Comparison of ENCODE assay signal across 1 cellular context in the genomic region with DNA sequence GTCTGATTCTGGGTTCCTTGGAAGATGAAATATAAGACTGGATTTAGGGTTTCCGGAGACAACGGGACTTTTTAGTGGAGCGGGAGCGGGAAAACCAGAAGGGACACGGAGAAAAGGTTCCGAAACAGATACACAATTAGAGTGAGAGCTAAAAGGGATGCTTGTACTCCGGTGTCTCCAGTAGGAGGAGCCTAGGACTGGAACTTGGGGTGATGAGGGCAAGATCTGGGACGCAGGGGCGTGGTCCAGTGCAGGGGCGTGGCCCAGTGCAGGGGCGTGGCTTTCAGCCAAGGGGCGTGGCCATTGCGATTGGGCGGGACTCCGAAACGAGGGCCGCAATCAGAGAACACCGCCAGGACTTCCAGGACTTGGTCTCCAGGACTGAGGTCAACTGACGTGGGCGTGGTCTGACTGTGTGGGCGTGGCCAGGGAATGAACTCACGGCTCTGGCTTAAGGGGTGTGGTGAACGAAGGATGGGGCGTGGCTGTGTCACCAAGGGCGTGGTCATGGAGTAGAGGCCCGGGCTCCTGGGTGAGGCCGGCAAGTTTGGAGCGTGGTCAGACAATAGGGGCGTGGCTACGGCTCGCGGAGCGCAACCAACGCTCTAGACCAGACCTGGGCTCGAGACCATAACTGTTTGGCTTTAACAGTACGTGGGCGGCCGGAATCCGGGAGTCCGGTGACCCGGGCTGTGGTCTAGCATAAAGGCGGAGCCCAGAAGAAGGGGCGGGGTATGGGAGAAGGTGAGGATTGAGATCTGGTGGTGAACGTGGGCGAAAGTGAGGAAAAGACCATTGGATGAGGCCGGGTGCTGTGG.
TF ChIP-seq lines count a peak whose summit lies in the region.

Gene DKKL1, plus strand, starts transcription at position 613 of the 818 bp plus-strand sequence. Its CDS starts 122 bp downstream, at position 735.

TF ChIP-seq in HepG2, 621 proteins besides CTCF, POLR2A, EP300 and RAD21 (continued from another document and continues in another):
- TF ChIP-seq ZNF770 (CRISPR knock-in tag; IDR thresholded peaks at IDR 0.05) = peak; percentile 100
- TF ChIP-seq TEAD3 (CRISPR knock-in tag; optimal IDR thresholded peaks at IDR 0.05; ENCODE audit: borderline replicate concordance) = peak; percentile 40
- peak; percentile 14; the same call in 1 of the 2 replicates for TF ChIP-seq GATAD1 (CRISPR knock-in tag; IDR thresholded peaks at IDR 0.05)
- TF ChIP-seq TSC22D2 (CRISPR knock-in tag; IDR thresholded peaks at IDR 0.05; ENCODE audit: borderline replicate concordance) = no peak; the same call in 1 of the 2 replicates
- TF ChIP-seq, protein P1, sequence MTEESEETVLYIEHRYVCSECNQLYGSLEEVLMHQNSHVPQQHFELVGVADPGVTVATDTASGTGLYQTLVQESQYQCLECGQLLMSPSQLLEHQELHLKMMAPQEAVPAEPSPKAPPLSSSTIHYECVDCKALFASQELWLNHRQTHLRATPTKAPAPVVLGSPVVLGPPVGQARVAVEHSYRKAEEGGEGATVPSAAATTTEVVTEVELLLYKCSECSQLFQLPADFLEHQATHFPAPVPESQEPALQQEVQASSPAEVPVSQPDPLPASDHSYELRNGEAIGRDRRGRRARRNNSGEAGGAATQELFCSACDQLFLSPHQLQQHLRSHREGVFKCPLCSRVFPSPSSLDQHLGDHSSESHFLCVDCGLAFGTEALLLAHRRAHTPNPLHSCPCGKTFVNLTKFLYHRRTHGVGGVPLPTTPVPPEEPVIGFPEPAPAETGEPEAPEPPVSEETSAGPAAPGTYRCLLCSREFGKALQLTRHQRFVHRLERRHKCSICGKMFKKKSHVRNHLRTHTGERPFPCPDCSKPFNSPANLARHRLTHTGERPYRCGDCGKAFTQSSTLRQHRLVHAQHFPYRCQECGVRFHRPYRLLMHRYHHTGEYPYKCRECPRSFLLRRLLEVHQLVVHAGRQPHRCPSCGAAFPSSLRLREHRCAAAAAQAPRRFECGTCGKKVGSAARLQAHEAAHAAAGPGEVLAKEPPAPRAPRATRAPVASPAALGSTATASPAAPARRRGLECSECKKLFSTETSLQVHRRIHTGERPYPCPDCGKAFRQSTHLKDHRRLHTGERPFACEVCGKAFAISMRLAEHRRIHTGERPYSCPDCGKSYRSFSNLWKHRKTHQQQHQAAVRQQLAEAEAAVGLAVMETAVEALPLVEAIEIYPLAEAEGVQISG (CRISPR knock-in tag; IDR thresholded peaks at IDR 0.05) = peak; percentile 51
- 0 out of 2 replicates have a peak, but pooled peaks have one; percentile 28 for TF ChIP-seq ZNF772 (CRISPR knock-in tag; IDR thresholded peaks at IDR 0.05)
- peak; percentile 88 for TF ChIP-seq HNRNPLL (IDR thresholded peaks at IDR 0.05; ENCODE audit: low read depth, low read length, poor library complexity, severe bottlenecking)
- TF ChIP-seq ELF1 (CRISPR knock-in tag; IDR thresholded peaks at IDR 0.05) = 0 out of 2 replicates have a peak, but pooled peaks have one; percentile 37
- peak; percentile 47; the same call in 1 of the 2 replicates for TF ChIP-seq ZFX (CRISPR knock-in tag; IDR thresholded peaks at IDR 0.05; ENCODE audit: low read depth)
- peak; percentile 47 for TF ChIP-seq RXRA (CRISPR knock-in tag; IDR thresholded peaks at IDR 0.05)
- TF ChIP-seq, protein P2, sequence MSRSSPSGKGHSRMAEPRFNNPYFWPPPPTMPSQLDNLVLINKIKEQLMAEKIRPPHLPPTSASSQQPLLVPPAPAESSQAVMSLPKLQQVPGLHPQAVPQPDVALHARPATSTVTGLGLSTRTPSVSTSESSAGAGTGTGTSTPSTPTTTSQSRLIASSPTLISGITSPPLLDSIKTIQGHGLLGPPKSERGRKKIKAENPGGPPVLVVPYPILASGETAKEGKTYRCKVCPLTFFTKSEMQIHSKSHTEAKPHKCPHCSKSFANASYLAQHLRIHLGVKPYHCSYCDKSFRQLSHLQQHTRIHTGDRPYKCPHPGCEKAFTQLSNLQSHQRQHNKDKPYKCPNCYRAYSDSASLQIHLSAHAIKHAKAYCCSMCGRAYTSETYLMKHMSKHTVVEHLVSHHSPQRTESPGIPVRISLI (CRISPR knock-in tag; IDR thresholded peaks at IDR 0.05; ENCODE audit: borderline replicate concordance) = no peak
- peak; percentile 50; the same call in 1 of the 2 replicates for TF ChIP-seq ZNF891 (CRISPR knock-in tag; IDR thresholded peaks at IDR 0.05)
- 0 out of 2 replicates have a peak, but pooled peaks have one; percentile 69 for TF ChIP-seq ZNF280B (CRISPR knock-in tag; IDR thresholded peaks at IDR 0.05; ENCODE audit: borderline replicate concordance)
- 0 out of 2 replicates have a peak, but pooled peaks have one; percentile 57 for TF ChIP-seq SRY (CRISPR knock-in tag; IDR thresholded peaks at IDR 0.05)
- TF ChIP-seq FOXK1 (CRISPR knock-in tag; IDR thresholded peaks at IDR 0.05; ENCODE audit: borderline replicate concordance, low read depth) = peak; percentile 52; the same call in 1 of the 2 replicates
- TF ChIP-seq KLF12 (CRISPR knock-in tag; IDR thresholded peaks at IDR 0.05; ENCODE audit: borderline replicate concordance) = peak; percentile 59; the same call in 1 of the 2 replicates
- TF ChIP-seq FOXA1 (IDR thresholded peaks at IDR 0.05) = no peak
- 0 out of 2 replicates have a peak, but pooled peaks have one; percentile 14 for TF ChIP-seq FOXA1 (CRISPR knock-in tag; IDR thresholded peaks at IDR 0.05)
- TF ChIP-seq ZNF720 (CRISPR knock-in tag; IDR thresholded peaks at IDR 0.05) = no peak
- TF ChIP-seq FOXO4 (CRISPR knock-in tag; conservative IDR thresholded peaks at IDR 0.05) = no peak
- peak; percentile 13; the same call in 1 of the 2 replicates for TF ChIP-seq ZNF788 (CRISPR knock-in tag; IDR thresholded peaks at IDR 0.05; ENCODE audit: borderline replicate concordance)
- TF ChIP-seq PHF21A (CRISPR knock-in tag; IDR thresholded peaks at IDR 0.05) = peak; percentile 60; the same call in 1 of the 2 replicates
- TF ChIP-seq ZNF569 (CRISPR knock-in tag; IDR thresholded peaks at IDR 0.05; ENCODE audit: borderline replicate concordance) = no peak
- peak; percentile 60; the same call in 1 of the 2 replicates for TF ChIP-seq MNT (IDR thresholded peaks at IDR 0.05)
- TF ChIP-seq CREM (IDR thresholded peaks at IDR 0.05) = peak; percentile 36; the same call in 1 of the 2 replicates
- no peak for TF ChIP-seq CREM (CRISPR knock-in tag; IDR thresholded peaks at IDR 0.05)
- TF ChIP-seq POGZ (CRISPR knock-in tag; IDR thresholded peaks at IDR 0.05) = peak; percentile 68; the same call in 1 of the 2 replicates
- no peak for TF ChIP-seq IKZF4 (CRISPR knock-in tag; IDR thresholded peaks at IDR 0.05; ENCODE audit: borderline replicate concordance, low read depth, not compliant biosample characterization)
- peak; percentile 28; the same call in 1 of the 2 replicates for TF ChIP-seq BCL3 (CRISPR knock-in tag; IDR thresholded peaks at IDR 0.05)
- 0 out of 2 replicates have a peak, but pooled peaks have one; percentile 11 for TF ChIP-seq ISL2 (CRISPR knock-in tag; IDR thresholded peaks at IDR 0.05)
- TF ChIP-seq, protein P3, sequence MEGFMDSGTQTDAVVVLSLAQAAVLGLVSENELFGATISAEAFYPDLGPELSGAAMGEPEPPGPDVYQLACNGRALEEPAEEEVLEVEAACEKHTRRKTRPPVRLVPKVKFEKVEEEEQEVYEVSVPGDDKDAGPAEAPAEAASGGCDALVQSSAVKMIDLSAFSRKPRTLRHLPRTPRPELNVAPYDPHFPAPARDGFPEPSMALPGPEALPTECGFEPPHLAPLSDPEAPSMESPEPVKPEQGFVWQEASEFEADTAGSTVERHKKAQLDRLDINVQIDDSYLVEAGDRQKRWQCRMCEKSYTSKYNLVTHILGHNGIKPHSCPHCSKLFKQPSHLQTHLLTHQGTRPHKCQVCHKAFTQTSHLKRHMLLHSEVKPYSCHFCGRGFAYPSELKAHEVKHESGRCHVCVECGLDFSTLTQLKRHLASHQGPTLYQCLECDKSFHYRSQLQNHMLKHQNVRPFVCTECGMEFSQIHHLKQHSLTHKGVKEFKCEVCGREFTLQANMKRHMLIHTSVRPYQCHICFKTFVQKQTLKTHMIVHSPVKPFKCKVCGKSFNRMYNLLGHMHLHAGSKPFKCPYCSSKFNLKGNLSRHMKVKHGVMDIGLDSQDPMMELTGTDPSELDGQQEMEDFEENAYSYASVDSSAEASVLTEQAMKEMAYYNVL (CRISPR knock-in tag; IDR thresholded peaks at IDR 0.05; ENCODE audit: borderline replicate concordance) = no peak
- TF ChIP-seq SOX13 (IDR thresholded peaks at IDR 0.05) = no peak
- no peak for TF ChIP-seq SOX13 (CRISPR knock-in tag; conservative IDR thresholded peaks at IDR 0.05 in 1 of 2, IDR thresholded peaks at IDR 0.05 in 1 of 2)
- TF ChIP-seq SIN3A (IDR thresholded peaks at IDR 0.05; ENCODE audit: borderline replicate concordance, low read depth, low read length) = peak; percentile 47; the same call in 1 of the 2 replicates
- TF ChIP-seq ZNF337 (CRISPR knock-in tag; IDR thresholded peaks at IDR 0.05; ENCODE audit: borderline replicate concordance, low read depth) = no peak
- TF ChIP-seq TGIF2 (CRISPR knock-in tag; IDR thresholded peaks at IDR 0.05) = 0 out of 2 replicates have a peak, but pooled peaks have one; percentile 21
- peak; percentile 66; the same call in 1 of the 2 replicates for TF ChIP-seq SP1 (IDR thresholded peaks at IDR 0.05)
- peak; percentile 93 for TF ChIP-seq SP1 (CRISPR knock-in tag; IDR thresholded peaks at IDR 0.05)
